In genomic region chr6:11536795-11537194, GRCh38 we compare ENCODE assay signal across 8 cellular contexts. TPM values are rescaled to one million over a fixed set of nuclear protein-coding genes. Genes with fewer than 3 reads are reported as not detected.
A peak's percentile ranks its signal among the peaks of the same experiment; 100 is the strongest.
DNase-seq lines count a peak whose midpoint lies in the region; ATAC-seq and TF ChIP-seq lines count a peak whose summit lies in the region.

No MANE protein-coding gene starts in this region.

- H3K79me1 ChIP-seq in trophoblast cell (ENCODE audit: low read length), result peaks cover 4% of the 10 kb centered on the region

- no peak for ATAC-seq in Right ventricle myocardium inferior

- no peak for DNase-seq in left ventricle myocardium inferior
- DNase-seq in Right ventricle myocardium inferior (ENCODE audit: missing footprints), result no peak
- no peak for DNase-seq in SK-N-MC (ENCODE audit: low read depth, low spot score)
- no peak for DNase-seq in esophagus squamous epithelium (lab: John Stamatoyannopoulos, UW)
- DNase-seq in trophoblast cell, result no peak
- DNase-seq in foreskin melanocyte, result no peak
- DNase-seq in NCI-H446 treated with DMSO at 0.1 percent for 48 hours (lab: John Stamatoyannopoulos, UW), result no peak
- no peak for DNase-seq in GM20000 (ENCODE audit: low spot score)

- peak overlapping the region; percentile 68 for H3K9ac ChIP-seq in SK-N-MC (ENCODE audit: insufficient read length)
- H3K9ac ChIP-seq in trophoblast cell (ENCODE audit: low read length), result no peak overlapping the region

- no peak for TF ChIP-seq CTCF in left ventricle myocardium inferior (IDR thresholded peaks at IDR 0.05; ENCODE audit: borderline replicate concordance)
- no peak for TF ChIP-seq CTCF in esophagus squamous epithelium (IDR thresholded peaks at IDR 0.05)
- TF ChIP-seq CTCF in GM20000 (IDR thresholded peaks at IDR 0.05; ENCODE audit: extremely low read depth, missing control alignments), result no peak

- no peak overlapping the region for H2BK120ac ChIP-seq in trophoblast cell (ENCODE audit: insufficient read depth, low read length, poor library complexity)

- H3K27ac ChIP-seq in left ventricle myocardium inferior (replicated peaks) (peak overlapping the region; percentile 85), SK-N-MC (no peak overlapping the region), esophagus squamous epithelium (peak overlapping the region; percentile 57 to 89 (median 74)), trophoblast cell (ENCODE audit: low read depth, low read length) (no peak overlapping the region)

- H3K4me2 ChIP-seq in trophoblast cell (ENCODE audit: low read length), result peak overlapping the region; percentile 89

- no peak overlapping the region for H2BK5ac ChIP-seq in trophoblast cell (ENCODE audit: low read depth, low read length, poor library complexity)

- no peak overlapping the region for H3K23ac ChIP-seq in trophoblast cell (ENCODE audit: low read length)

- no peak overlapping the region for H4K12ac ChIP-seq in trophoblast cell (ENCODE audit: low read depth, low read length)

- H3K36me3 ChIP-seq in left ventricle myocardium inferior, result no peaks in the 10 kb centered on the region
- no peaks in the 10 kb centered on the region for H3K36me3 ChIP-seq in SK-N-MC (ENCODE audit: insufficient read depth, low read length)
- no peaks in the 10 kb centered on the region for H3K36me3 ChIP-seq in esophagus squamous epithelium
- H3K36me3 ChIP-seq in trophoblast cell (ENCODE audit: control insufficient read depth in 1 of 2, insufficient read depth in 2 of 2, low read length in 2 of 2), result no peaks in the 10 kb centered on the region

- H3K79me2 ChIP-seq in trophoblast cell (ENCODE audit: control insufficient read depth, insufficient read depth, low read length, poor library complexity), result peaks cover 3% of the 10 kb centered on the region

- no peak overlapping the region for H2AFZ ChIP-seq in trophoblast cell (ENCODE audit: insufficient read depth, low read length, poor library complexity)

- H4K8ac ChIP-seq in trophoblast cell (ENCODE audit: low read depth, low read length), result no peak overlapping the region

- H3K27me3 ChIP-seq in left ventricle myocardium inferior (ENCODE audit: low read depth) (no peaks in the 10 kb centered on the region), esophagus squamous epithelium (peaks cover 0 to 22% (median 0%) of the 10 kb centered on the region in 4 donors), trophoblast cell (ENCODE audit: insufficient read depth, low read length) (no peaks in the 10 kb centered on the region)

- no peak overlapping the region for H2AK5ac ChIP-seq in trophoblast cell (ENCODE audit: low read length)

- no peak overlapping the region for H3K4ac ChIP-seq in trophoblast cell (ENCODE audit: low read depth, low read length)

- H2BK12ac ChIP-seq in trophoblast cell (ENCODE audit: low read length), result no peak overlapping the region

- no peak overlapping the region for H4K91ac ChIP-seq in trophoblast cell (ENCODE audit: low read depth, low read length)

- H3K4me1 ChIP-seq in left ventricle myocardium inferior (peaks cover 24% of the 10 kb centered on the region), esophagus squamous epithelium (peaks cover 6 to 20% (median 8%) of the 10 kb centered on the region in 3 donors), trophoblast cell (ENCODE audit: control insufficient read depth in 1 of 2, insufficient read depth in 2 of 2, low read length in 2 of 2) (peaks cover 0 to 2% of the 10 kb centered on the region in 2 experiments)

- intact Hi-C loops in left ventricle myocardium inferior (cut with micrococcal nuclease), result no loop called here
- intact Hi-C loops in Right ventricle myocardium inferior (cut with DNase I), result no loop called here
- intact Hi-C loops in esophagus squamous epithelium (cut with DNase I), result no loop called here

- 0% methylated on average over 11 to 12 of the region's 12 CpGs for WGBS in esophagus squamous epithelium, 2 donors
- WGBS in trophoblast cell (ENCODE audit: extremely low coverage, insufficient coverage, insufficient read length), result no CpG with 5 or more reads among the region's 12 CpGs

- H3K18ac ChIP-seq in trophoblast cell (ENCODE audit: low read length), result no peak overlapping the region

- peak overlapping the region; percentile 94 for H3K4me3 ChIP-seq in left ventricle myocardium inferior
- H3K4me3 ChIP-seq in SK-N-MC, result peak overlapping the region; percentile 94
- H3K4me3 ChIP-seq in esophagus squamous epithelium, result peak overlapping the region; percentile 62 to 94 (median 83)
- H3K4me3 ChIP-seq in trophoblast cell (ENCODE audit: low read depth, low read length), result no peak overlapping the region

- no peaks in the 10 kb centered on the region for H3K9me3 ChIP-seq in left ventricle myocardium inferior (replicated peaks)
- H3K9me3 ChIP-seq in SK-N-MC (ENCODE audit: low read depth, low read length), result no peaks in the 10 kb centered on the region
- H3K9me3 ChIP-seq in esophagus squamous epithelium, result no peaks in the 10 kb centered on the region
- no peaks in the 10 kb centered on the region for H3K9me3 ChIP-seq in trophoblast cell (ENCODE audit: insufficient read depth, low read depth, low read length)

- no peak overlapping the region for H3K14ac ChIP-seq in trophoblast cell (ENCODE audit: low read length)

- no peak for TF ChIP-seq POLR2A in esophagus squamous epithelium (IDR thresholded peaks at IDR 0.05)

RNA-seq across cellular contexts. Expression of gene TMEM170B, which starts 0.8 kb away (rescaled TPM):
- total RNA-seq in left ventricle myocardium inferior (4.4 TPM), Right ventricle myocardium inferior (4.8 TPM), esophagus squamous epithelium (1 to 10 TPM in 2 of 4 donors, under 1 TPM in 2; 0.57 to 2.7 (median 1.1) TPM)
- 3.2 TPM in 2 replicates for polyA plus RNA-seq in trophoblast cell (2013)

Comparison
In these comparisons a context has a peak if more than half of its experiments do, and no peak if none do; other contexts are left out.
1. H3K27ac ChIP-seq: peak in left ventricle myocardium inferior (single experiment) and esophagus squamous epithelium (4 of 4); none in SK-N-MC (single experiment) and trophoblast cell (single experiment).